In genomic region chr2:161136696-161137324, GRCh38 we compare ENCODE assay signal across 8 cellular contexts. TPM values are rescaled to one million over a fixed set of nuclear protein-coding genes. Genes with fewer than 3 reads are reported as not detected.
DNase-seq lines count a peak whose midpoint lies in the region; ATAC-seq and TF ChIP-seq lines count a peak whose summit lies in the region.

No MANE protein-coding gene starts in this region.

- no peak for TF ChIP-seq CTCF in HCT116 (IDR thresholded peaks at IDR 0.05 in 2 of 3, conservative IDR thresholded peaks at IDR 0.05 in 1 of 3; ENCODE audit: borderline replicate concordance in 1 of 3, insufficient read depth in 1 of 3, low read depth in 2 of 3, low read length in 2 of 3)
- TF ChIP-seq CTCF in chondrocyte (IDR thresholded peaks at IDR 0.05): no peak

- peak; percentile 78 to 81 for ATAC-seq in activated CD4-positive, CD25-positive, alpha-beta regulatory T cell treated with anti-CD3 and anti-CD28 coated beads, Interleukin-2, amount 50 U/mL, for 24 hours
- peak; percentile 45 for ATAC-seq in HCT116

- CTCF ChIA-PET in HCT116 (lab: Charles Lee): interaction anchor here (1.3 kb wide), 1 partner anchor 12 kb away, joined by 3 read pairs; no protein-coding TSS in a partner anchor

- no peaks in the 10 kb centered on the region for H3K27me3 ChIP-seq in HCT116 (ENCODE audit: insufficient read depth, low read length)
- H3K27me3 ChIP-seq in muscle layer of duodenum (ENCODE audit: low read depth, low read length): no peaks in the 10 kb centered on the region

- peak overlapping the region; percentile 79 for H2AFZ ChIP-seq in HCT116 (ENCODE audit: low read depth, low read length, poor library complexity, severe bottlenecking)

- no TSS peak for BruUV-seq in HCT116 (replicated peaks; lab: Mats Ljungman, UMichigan)

- H3K36me3 Mint-ChIP-seq in chondrocyte (ENCODE audit: low read depth): no peaks in the 10 kb centered on the region

- TF ChIP-seq POLR2A in HCT116 (IDR thresholded peaks at IDR 0.05; ENCODE audit: borderline replicate concordance, extremely low read depth, insufficient read depth, insufficient read length): no peak

- TF ChIP-seq RAD21 in HCT116 (IDR thresholded peaks at IDR 0.05; ENCODE audit: low read depth): no peak

- RAD21 ChIA-PET in HCT116 (lab: Charles Lee; ENCODE audit: low non-redundant PET in 1 of 2, low total read pairs in 2 of 2, uncharacterized antibody in 2 of 2, unreplicated experiment in 2 of 2): no interaction called here

- POLR2A ChIA-PET in HCT116 (lab: Charles Lee): no interaction called here

- no peaks in the 10 kb centered on the region for H3K9me2 ChIP-seq in HCT116 (ENCODE audit: insufficient read depth)

- H4K20me1 ChIP-seq in HCT116 (ENCODE audit: insufficient read depth): no peaks in the 10 kb centered on the region

- H3K79me2 ChIP-seq in HCT116 (ENCODE audit: insufficient read depth, low read length): peaks cover 15% of the 10 kb centered on the region; the same call in 1 of the 2 replicates

- H3K27ac ChIP-seq in HCT116 (ENCODE audit: low read depth, low read length) (peak overlapping the region; percentile 96), muscle layer of duodenum (ENCODE audit: low read length) (peak overlapping the region; percentile 60)

- H3K4me1 ChIP-seq in HCT116 (ENCODE audit: control insufficient read depth in 1 of 2, insufficient read depth in 2 of 2, low read length in 2 of 2) (peaks cover 52 to 62% of the 10 kb centered on the region in 2 experiments), muscle layer of duodenum (ENCODE audit: control insufficient read depth in 1 of 2, insufficient read depth in 2 of 2, low read length in 2 of 2) (peaks cover 9 to 20% of the 10 kb centered on the region in 2 donors)

- peaks cover 66% of the 10 kb centered on the region for H3K4me1 Mint-ChIP-seq in chondrocyte (ENCODE audit: low read depth)

- no peaks in the 10 kb centered on the region for H3K36me3 ChIP-seq in HCT116 (ENCODE audit: control insufficient read depth in 1 of 2, insufficient read depth in 2 of 2, low read length in 2 of 2)
- no peaks in the 10 kb centered on the region for H3K36me3 ChIP-seq in muscle layer of duodenum (ENCODE audit: control insufficient read depth in 1 of 2, insufficient read depth in 2 of 2, low read length in 2 of 2)

- intact Hi-C loops in HCT116 (cut with micrococcal nuclease): no loop called here

- no peaks in the 10 kb centered on the region for H3K27me3 Mint-ChIP-seq in chondrocyte (ENCODE audit: low read depth)

- H3K9me3 Mint-ChIP-seq in chondrocyte (ENCODE audit: low read depth): peaks cover 3% of the 10 kb centered on the region

- DNase-seq in activated CD4-positive, CD25-positive, alpha-beta regulatory T cell treated with anti-CD3 and anti-CD28 coated beads, Interleukin-2, amount 50 U/mL, for 72 hours: no peak
- DNase-seq in HCT116 (ENCODE audit: low read depth, low spot score): peak; percentile 44
- DNase-seq in NOMO-1 treated with dmso at 0.1 percent for 144 hours (lab: John Stamatoyannopoulos, UW; ENCODE audit: unreplicated experiment): peak; percentile 37
- DNase-seq in chondrocyte (ENCODE audit: low spot score): no peak
- no peak for DNase-seq in amygdala (lab: John Stamatoyannopoulos, UW)
- DNase-seq in NCI-H2107 treated with DMSO at 0.1 percent for 48 hours (lab: John Stamatoyannopoulos, UW; ENCODE audit: unreplicated experiment): no peak

- peak overlapping the region; percentile 46 for H3K4me3 Mint-ChIP-seq in chondrocyte (ENCODE audit: unreplicated experiment)

- peak overlapping the region; percentile 52 for H3K9ac ChIP-seq in HCT116 (ENCODE audit: low read length)

- H3K27ac Mint-ChIP-seq in chondrocyte (ENCODE audit: unreplicated experiment): peak overlapping the region; percentile 74

- peak overlapping the region; percentile 80 for H3K4me2 ChIP-seq in HCT116 (ENCODE audit: low read length)

- H3K9me3 ChIP-seq in HCT116 (ENCODE audit: control insufficient read depth in 1 of 2, insufficient read depth in 1 of 2, low read depth in 1 of 2, low read length in 2 of 2) (no peaks in the 10 kb centered on the region), muscle layer of duodenum (ENCODE audit: control insufficient read depth in 1 of 2, low read length in 2 of 2) (no peaks in the 10 kb centered on the region)

- H3K4me3 ChIP-seq in HCT116 (replicated peaks in 1 of 2; ENCODE audit: low read depth in 1 of 2, low read length in 2 of 2) (peak overlapping the region; percentile 21 to 49; a peak in 3 of 4 replicates), muscle layer of duodenum (ENCODE audit: low read depth in 1 of 2, low read length in 2 of 2) (peak overlapping the region; percentile 40 to 51)

TF ChIP-seq in HCT116, 20 proteins besides CTCF, POLR2A, EP300 and RAD21:
- TF ChIP-seq YY1 (IDR thresholded peaks at IDR 0.05; ENCODE audit: extremely low read depth, insufficient replicate concordance, low read depth, low read length) (no peak), ZBTB33 (IDR thresholded peaks at IDR 0.05; ENCODE audit: extremely low read depth, insufficient replicate concordance, low read length) (no peak), SIN3A (IDR thresholded peaks at IDR 0.05; ENCODE audit: low read depth) (no peak), SP1 (IDR thresholded peaks at IDR 0.05; ENCODE audit: low read depth) (peak; percentile 37; the same call in 1 of the 2 replicates), POLR2AphosphoS5 (IDR thresholded peaks at IDR 0.05; ENCODE audit: low read depth, low read length) (peak; percentile 54), ZNF274 (IDR thresholded peaks at IDR 0.05; ENCODE audit: low read depth, low read length) (no peak), EZH2phosphoT487 (IDR thresholded peaks at IDR 0.05; ENCODE audit: borderline replicate concordance) (no peak), ELF1 (IDR thresholded peaks at IDR 0.05; ENCODE audit: borderline replicate concordance, low read depth) (no peak), REST (IDR thresholded peaks at IDR 0.05; ENCODE audit: low read depth) (no peak), FOSL1 (IDR thresholded peaks at IDR 0.05; ENCODE audit: low read depth) (no peak), SRF (IDR thresholded peaks at IDR 0.05; ENCODE audit: low read depth) (peak; percentile 67), ATF3 (IDR thresholded peaks at IDR 0.05) (no peak), ZFX (IDR thresholded peaks at IDR 0.05) (no peak)
TF ChIP-seq in HCT116: peak in this region for 3.

RNA-seq across cellular contexts. Expression of gene TANK, which starts 23.4 kb away (rescaled TPM):
- total RNA-seq in HCT116 (2021; ENCODE audit: unreplicated experiment) (52.5 TPM), chondrocyte (45.4 to 68.5 TPM (median 45.6 TPM) in 3 replicates)
- polyA plus RNA-seq in HCT116 (2012): 20.7 and 34.5 TPM in 2 replicates

Comparison
In these comparisons a context has a peak if more than half of its experiments do, and no peak if none do; other contexts are left out.
1. DNase-seq: peak in HCT116 (single experiment) and NOMO-1 treated with dmso at 0.1 percent for 144 hours (single experiment); none in activated CD4-positive, CD25-positive, alpha-beta regulatory T cell treated with anti-CD3 and anti-CD28 coated beads, Interleukin-2, amount 50 U/mL, for 72 hours (single experiment), chondrocyte (single experiment), amygdala (0 of 56) and NCI-H2107 treated with DMSO at 0.1 percent for 48 hours (single experiment).